8 cellular contexts compared by ENCODE assay signal in genomic region chr7:92831716-92832622, GRCh38. TPM values are rescaled to one million over a fixed set of nuclear protein-coding genes. Genes with fewer than 3 reads are reported as not detected.
DNase-seq lines count a peak whose midpoint lies in the region; ATAC-seq, FAIRE-seq and TF ChIP-seq lines count a peak whose summit lies in the region.

No MANE protein-coding gene starts in this region.

- no peak for TF ChIP-seq POLR2A in adrenal gland (IDR thresholded peaks at IDR 0.05)

- H3K4me3 Mint-ChIP-seq in CD4-positive, alpha-beta T cell = peak overlapping the region; percentile 89

- H3K36me3 Mint-ChIP-seq in CD4-positive, alpha-beta T cell (ENCODE audit: low read depth) = peaks cover 32% of the 10 kb centered on the region

- peak overlapping the region; percentile 73 for H3K9ac ChIP-seq in HUES48 (ENCODE audit: low read depth, low read length)

- H3K27ac Mint-ChIP-seq in CD4-positive, alpha-beta T cell = peak overlapping the region; percentile 85

- no peaks in the 10 kb centered on the region for H3K36me3 ChIP-seq in HUES48 (ENCODE audit: control insufficient read depth, insufficient read depth, low read length)
- H3K36me3 ChIP-seq in adrenal gland (replicated peaks in 1 of 2) = no peaks in the 10 kb centered on the region

- peak overlapping the region; percentile 72 for H3K4me3 ChIP-seq in HUES48 (ENCODE audit: low read depth, low read length)
- peak overlapping the region; percentile 6 to 90 (median 82) for H3K4me3 ChIP-seq in adrenal gland

- no peak for ATAC-seq in CD4-positive, alpha-beta T cell (ENCODE audit: poor library complexity)
- ATAC-seq in GM21717 (IDR thresholded peaks at IDR 0.05; ENCODE audit: unreplicated experiment) = no peak
- no peak for ATAC-seq in GM18868 (IDR thresholded peaks at IDR 0.05; ENCODE audit: unreplicated experiment)

- POLR2A ChIA-PET in CD4-positive, alpha-beta T cell (lab: Charles Lee) = interaction anchor here (0.6 to 1.9 kb wide), 14 partner anchors 9 to 400 kb away, joined by 3 to 10 read pairs (median 4); partner anchors contain the start of genes GATAD1, RBM48, SAMD9 and VPS50

- H3K4me1 ChIP-seq in HUES48 (ENCODE audit: control insufficient read depth, insufficient read depth, low read length) = peaks cover 50% of the 10 kb centered on the region
- peaks cover 27 to 53% of the 10 kb centered on the region in 2 donors for H3K4me1 ChIP-seq in adrenal gland (replicated peaks in 1 of 2)

- no peak for TF ChIP-seq CTCF in CD4-positive, alpha-beta T cell (IDR thresholded peaks at IDR 0.05)
- no peak for TF ChIP-seq CTCF in adrenal gland (IDR thresholded peaks at IDR 0.05)

- peak; percentile 21 for FAIRE-seq in islet of Langerhans (lab: Jason Lieb, UNC)

- intact Hi-C loops in CD4-positive, alpha-beta T cell (cut with DNase I, micrococcal nuclease) = loop anchor here (2.0 to 10.0 kb wide), 9 partner anchors 15 to 1173 kb away; partner anchors contain the start of genes ANKIB1 (in 1 of the 2), BET1 (in 1 of the 2), KRIT1 (in 1 of the 2) and PEX1 (in 1 of the 2)
- intact Hi-C loops in adrenal gland (cut with DNase I) = loop anchor here (5.0 to 10.0 kb wide), 3 partner anchors 140 to 215 kb away; no protein-coding TSS in a partner anchor

- H3K27ac ChIP-seq in CD4-positive, alpha-beta T cell (ENCODE audit: low read depth, low read length) = peak overlapping the region; percentile 67
- H3K27ac ChIP-seq in HUES48 (ENCODE audit: low read depth, low read length) = peak overlapping the region; percentile 90
- H3K27ac ChIP-seq in adrenal gland = peak overlapping the region; percentile 57 to 91 (median 89)
- H3K27ac ChIP-seq in substantia nigra (ENCODE audit: low read depth, low read length, poor library complexity, severe bottlenecking) = peak overlapping the region; percentile 84

- H3K9me3 Mint-ChIP-seq in CD4-positive, alpha-beta T cell = no peaks in the 10 kb centered on the region

- no peak for DNase-seq in CD4-positive, alpha-beta T cell
- peak in 3 of 7 donors; percentile 19 to 27 (median 23) for DNase-seq in adrenal gland
- no peak for DNase-seq in substantia nigra (lab: John Stamatoyannopoulos, UW)
- no peak for DNase-seq in NCI-H187 treated with DMSO at 0.1 percent for 48 hours (lab: John Stamatoyannopoulos, UW)

- H3K9me3 ChIP-seq in CD4-positive, alpha-beta T cell (ENCODE audit: control insufficient read depth, low read length) = no peaks in the 10 kb centered on the region
- H3K9me3 ChIP-seq in HUES48 (ENCODE audit: control insufficient read depth, insufficient read depth, low read length) (no peaks in the 10 kb centered on the region), adrenal gland (replicated peaks in 1 of 3) (no peaks in the 10 kb centered on the region)

- peaks cover 64% of the 10 kb centered on the region for H3K4me1 Mint-ChIP-seq in CD4-positive, alpha-beta T cell (ENCODE audit: low read depth)

- peaks cover 2% of the 10 kb centered on the region for H3K27me3 Mint-ChIP-seq in CD4-positive, alpha-beta T cell

- 21 to 31% (median 28%) methylated on average over 8 of the region's 8 CpGs for WGBS in adrenal gland, 4 donors

- CTCF ChIA-PET in CD4-positive, alpha-beta T cell (lab: Charles Lee) = interaction anchor here (0.5 to 5.3 kb wide), 46 partner anchors 9 to 313 kb away, joined by 3 to 58 read pairs (median 4); partner anchors contain the start of genes FAM133B, PEX1 and RBM48

- no peaks in the 10 kb centered on the region for H3K27me3 ChIP-seq in CD4-positive, alpha-beta T cell (ENCODE audit: control insufficient read depth, insufficient read depth, low read length)
- H3K27me3 ChIP-seq in HUES48 (ENCODE audit: control insufficient read depth, insufficient read depth, low read length) = peaks cover 1% of the 10 kb centered on the region; the same call in 1 of the 2 replicates
- no peaks in the 10 kb centered on the region for H3K27me3 ChIP-seq in adrenal gland

RNA-seq across cellular contexts. Expression of gene CDK6, which starts 4.4 kb away (rescaled TPM):
- total RNA-seq in CD4-positive, alpha-beta T cell = 10 to 100 TPM; 13.0 to 13.7 TPM
- total RNA-seq in adrenal gland = 10 to 100 TPM; 18.2 to 61.7 (median 41.6) TPM
- 10 to 100 TPM in 1 of 3 donors, 1 to 10 TPM in 2; 2.5 to 12.9 (median 4.3) TPM for polyA plus RNA-seq in adrenal gland
